In genomic region chr14:43651185-43651787, GRCh38 we compare ENCODE assay signal across 27 cellular contexts.
"Had no signal": no experiment of that assay in that cellular context is flagged by ENCODE, and none has a peak within 500 bp of the region (broad histone marks: within the 10 kb centered on the region; RNA-seq: fewer than 3 reads in every experiment).

No MANE protein-coding gene starts in this region.

- H3K36me3 Mint-ChIP-seq: activated naive CD4-positive, alpha-beta T cell treated with anti-CD3 and anti-CD28 coated beads, Interleukin-2, amount 10 ng/mL, durations not matched to agents 7 days and 5 days; activated naive CD8-positive, alpha-beta T cell treated with anti-CD3 and anti-CD28 coated beads for 36 hours had no signal

- DNase-seq: activated CD4-positive, alpha-beta T cell treated with anti-CD3 and anti-CD28 coated beads for 4 hours; activated CD8-positive, alpha-beta memory T cell treated with anti-CD3 and anti-CD28 coated beads, Interleukin-2, amount 50 U/mL, for 4 hours; activated CD8-positive, alpha-beta T cell treated with anti-CD3 and anti-CD28 coated beads for 36 hours; activated gamma-delta T cell treated with Interleukin-2 at 50 U/mL for 16 hours; activated naive CD4-positive, alpha-beta T cell treated with anti-CD3 and anti-CD28 coated beads, Interleukin-2, amount 10 ng/mL, durations not matched to agents 7 days and 5 days; activated naive CD8-positive, alpha-beta T cell treated with anti-CD3 and anti-CD28 coated beads for 36 hours; activated T-cell treated with anti-CD3 and anti-CD28 coated beads, Interleukin-2, amount 50 U/mL, for 72 hours; adrenal gland; anterior cingulate cortex; cerebellar nuclear complex; NCI-H1105; NCI-H1436; NCI-H1694 treated with DMSO at 0.1 percent for 48 hours; NCI-H2081; NCI-H2227 treated with DMSO at 0.1 percent for 48 hours; NCI-H446 treated with DMSO at 0.1 percent for 48 hours; NCI-H526 treated with DMSO at 0.1 percent for 48 hours; NCI-H82; NK-92 treated with Interleukin-12 subunit alpha and Interleukin-12 subunit beta, amount 100 ng/mL, for 24 hours; Peyer's patch; Right ventricle myocardium superior; SW 1271 had no signal

- H3K27ac ChIP-seq: adrenal gland, Peyer's patch, RWPE1, SJSA1 had no signal

- H3K27ac Mint-ChIP-seq: activated CD8-positive, alpha-beta T cell treated with anti-CD3 and anti-CD28 coated beads for 36 hours; activated naive CD4-positive, alpha-beta T cell treated with anti-CD3 and anti-CD28 coated beads, Interleukin-2, amount 10 ng/mL, durations not matched to agents 7 days and 5 days; activated naive CD8-positive, alpha-beta T cell treated with anti-CD3 and anti-CD28 coated beads for 36 hours; activated T-cell treated with anti-CD3 and anti-CD28 coated beads, Interleukin-2, amount 50 U/mL, for 72 hours; activated T-helper 2 cell treated with anti-CD3 and anti-CD28 coated beads, Interferon-gamma antibody, Interleukin-2, Interleukin-4, amounts not matched to agents 10 μg/mL and 5 μg/mL and 100 μg/mL, durations not matched to agents 14 hours and 24 hours and 36 hours had no signal

- H3K4me1 Mint-ChIP-seq: activated naive CD4-positive, alpha-beta T cell treated with anti-CD3 and anti-CD28 coated beads, Interleukin-2, amount 10 ng/mL, durations not matched to agents 7 days and 5 days; activated naive CD8-positive, alpha-beta T cell treated with anti-CD3 and anti-CD28 coated beads for 36 hours had no signal

- H3K27me3 ChIP-seq: adrenal gland, Peyer's patch, SJSA1 had no signal

- H3K9me3 ChIP-seq: adrenal gland, Peyer's patch, SJSA1 had no signal

- H3K4me3 ChIP-seq: adrenal gland, Peyer's patch, SJSA1 had no signal

- H3K27me3 Mint-ChIP-seq: activated CD8-positive, alpha-beta T cell treated with anti-CD3 and anti-CD28 coated beads for 36 hours; activated naive CD4-positive, alpha-beta T cell treated with anti-CD3 and anti-CD28 coated beads, Interleukin-2, amount 10 ng/mL, durations not matched to agents 7 days and 5 days; activated naive CD8-positive, alpha-beta T cell treated with anti-CD3 and anti-CD28 coated beads for 36 hours had no signal

- H3K36me3 ChIP-seq: adrenal gland, Peyer's patch, SJSA1 had no signal

- H3K4me3 Mint-ChIP-seq: activated CD8-positive, alpha-beta T cell treated with anti-CD3 and anti-CD28 coated beads for 36 hours; activated naive CD4-positive, alpha-beta T cell treated with anti-CD3 and anti-CD28 coated beads, Interleukin-2, amount 10 ng/mL, durations not matched to agents 7 days and 5 days; activated naive CD8-positive, alpha-beta T cell treated with anti-CD3 and anti-CD28 coated beads for 36 hours; activated T-cell treated with anti-CD3 and anti-CD28 coated beads, Interleukin-2, amount 50 U/mL, for 72 hours had no signal

- H3K4me1 ChIP-seq: adrenal gland, Peyer's patch, SJSA1 had no signal

- ATAC-seq: activated CD4-positive, CD25-positive, alpha-beta regulatory T cell treated with anti-CD3 and anti-CD28 coated beads, Interleukin-2, amount 50 U/mL, for 24 hours; activated CD8-positive, alpha-beta T cell treated with anti-CD3 and anti-CD28 coated beads for 36 hours; activated T-cell treated with anti-CD3 and anti-CD28 coated beads, Interleukin-2, amount 50 U/mL, for 72 hours; SK-N-SH treated with all-trans-retinoic acid at 6 μM for 48 hours had no signal
